Comparison of ENCODE assay signal across 18 cellular contexts in the genomic region with DNA sequence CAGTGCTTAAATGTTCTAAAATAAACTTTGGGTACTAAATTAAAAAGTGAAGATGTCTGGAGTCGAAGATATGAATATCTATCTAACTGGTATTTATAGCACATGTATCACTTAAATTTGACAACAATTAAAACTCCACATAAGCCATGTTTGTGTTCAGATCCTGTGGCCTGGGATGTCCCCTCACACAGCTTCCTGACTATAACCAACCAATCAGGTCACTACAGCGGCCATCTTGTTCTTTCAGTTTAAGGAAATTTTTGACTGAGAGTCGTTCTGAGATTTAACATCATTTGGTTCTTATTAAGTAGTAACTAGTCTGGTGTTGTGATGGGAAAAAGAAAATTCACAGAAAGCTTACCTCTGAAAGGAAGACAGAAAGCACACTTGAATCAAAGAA.
"Had no signal": no experiment of that assay in that cellular context is flagged by ENCODE, and none has a peak within 500 bp of the region (broad histone marks: within the 10 kb centered on the region; RNA-seq: fewer than 3 reads in every experiment).

No MANE protein-coding gene starts in this region.

- DNase-seq: activated CD4-positive, alpha-beta T cell treated with anti-CD3 and anti-CD28 coated beads for 1 hour; activated CD4-positive, alpha-beta T cell treated with anti-CD3 and anti-CD28 coated beads, Interleukin-2, amount 50 U/mL, for 48 hours; activated CD8-positive, alpha-beta memory T cell treated with anti-CD3 and anti-CD28 coated beads, Interleukin-2, amount 10 ng/mL, durations not matched to agents 7 days and 5 days; activated effector memory CD4-positive, alpha-beta T cell treated with Interleukin-2 at 50 U/mL for 16 hours; activated T-cell treated with anti-CD3 and anti-CD28 coated beads, Interleukin-2, amount 50 U/mL, for 24 hours; amniotic stem cell; effector CD4-positive, alpha-beta T cell; immature natural killer cell; left cardiac atrium; lower lobe of right lung; naive thymus-derived CD4-positive, alpha-beta T cell; posterior cingulate gyrus; right cardiac atrium; T1000; thyroid gland had no signal

- H3K4me3 ChIP-seq: breast epithelium, coronary artery, lower lobe of right lung, smooth muscle cell, thyroid gland had no signal

- ATAC-seq: activated CD8-positive, alpha-beta memory T cell treated with anti-CD3 and anti-CD28 coated beads, Interleukin-2, amount 10 ng/mL, durations not matched to agents 7 days and 5 days; left cardiac atrium; lower lobe of right lung; naive thymus-derived CD4-positive, alpha-beta T cell; right cardiac atrium had no signal
